Comparison of ENCODE assay signal across 24 cellular contexts in genomic region chr3:172311217-172311616, GRCh38.
"Had no signal": no experiment of that assay in that cellular context is flagged by ENCODE, and none has a peak within 500 bp of the region (broad histone marks: within the 10 kb centered on the region; RNA-seq: fewer than 3 reads in every experiment).

No MANE protein-coding gene starts in this region.

- H3K27ac Mint-ChIP-seq: activated B cell treated with CpG ODN at 0.5 μM for 24 hours; activated CD4-positive, alpha-beta T cell treated with anti-CD3 and anti-CD28 coated beads for 36 hours; activated naive CD8-positive, alpha-beta T cell; activated T-helper 2 cell treated with anti-CD3 and anti-CD28 coated beads, Interferon-gamma antibody, Interleukin-2, Interleukin-4, amounts not matched to agents 10 μg/mL and 5 μg/mL and 100 μg/mL, durations not matched to agents 14 hours and 24 hours and 36 hours; endodermal cell; stimulated activated naive B cell treated with anti-CD40 and anti-IgM and Interleukin-4, amounts not matched to agents 10 μg/mL and 1 μg/mL and 100 μg/mL, for 72 hours; type B pancreatic cell had no signal

- H3K27me3 ChIP-seq: pancreas, sigmoid colon had no signal

- H3K4me1 Mint-ChIP-seq: activated B cell treated with CpG ODN at 0.5 μM for 24 hours; stimulated activated naive B cell treated with anti-CD40 and anti-IgM and Interleukin-4, amounts not matched to agents 10 μg/mL and 1 μg/mL and 100 μg/mL, for 72 hours had no signal

- ATAC-seq: activated CD4-positive, alpha-beta T cell treated with anti-CD3 and anti-CD28 coated beads for 36 hours; activated T-cell treated with anti-CD3 and anti-CD28 coated beads, Interleukin-2, amount 50 U/mL, for 4 hours; natural killer cell treated with Interleukin-12 subunit alpha and Interleukin-12 subunit beta and Interleukin-15 and Interleukin-18, amount 100 ng/mL, for 72 hours; pancreas; stimulated activated naive B cell treated with anti-CD40 and anti-IgM and Interleukin-4, amounts not matched to agents 10 μg/mL and 1 μg/mL and 100 μg/mL, for 72 hours had no signal

- H3K9me3 ChIP-seq: pancreas, sigmoid colon, thoracic aorta had no signal

- DNase-seq: activated B cell treated with CpG ODN at 0.5 μM for 24 hours; activated CD4-positive, alpha-beta T cell treated with anti-CD3 and anti-CD28 coated beads for 36 hours; activated CD4-positive, alpha-beta T cell treated with anti-CD3 and anti-CD28 coated beads, Interleukin-2, amount 50 U/mL, for 4 hours; activated CD8-positive, alpha-beta memory T cell treated with anti-CD3 and anti-CD28 coated beads for 24 hours; activated CD8-positive, alpha-beta memory T cell treated with anti-CD3 and anti-CD28 coated beads, Interleukin-2, amount 50 U/mL, for 4 hours; activated naive CD4-positive, alpha-beta T cell; activated T-cell treated with anti-CD3 and anti-CD28 coated beads, Interleukin-2, amount 50 U/mL, for 4 hours; cerebellar nuclear complex; cortex of kidney; endodermal cell; hippocampal formation; kidney glomerular epithelial cell; pancreas; sigmoid colon; stimulated activated CD4-positive, alpha-beta T cell treated with anti-CD3 and anti-CD28 coated beads, Interleukin-2, amount 100 ng/mL, for 48 hours; stimulated activated CD8-positive, alpha-beta memory T cell treated with anti-CD3 and anti-CD28 coated beads, Interleukin-4, amount 100 ng/mL, for 48 hours; stimulated activated naive B cell treated with anti-CD40 and anti-IgM and Interleukin-4, amounts not matched to agents 10 μg/mL and 1 μg/mL and 100 μg/mL, for 72 hours; T1000 had no signal

- H3K4me3 Mint-ChIP-seq: activated B cell treated with CpG ODN at 0.5 μM for 24 hours; activated CD4-positive, alpha-beta T cell treated with anti-CD3 and anti-CD28 coated beads for 36 hours; activated naive CD8-positive, alpha-beta T cell; activated T-cell treated with anti-CD3 and anti-CD28 coated beads, Interleukin-2, amount 50 U/mL, for 4 hours; endodermal cell; natural killer cell treated with Interleukin-12 subunit alpha and Interleukin-12 subunit beta and Interleukin-15 and Interleukin-18, amount 100 ng/mL, for 72 hours; stimulated activated naive B cell treated with anti-CD40 and anti-IgM and Interleukin-4, amounts not matched to agents 10 μg/mL and 1 μg/mL and 100 μg/mL, for 72 hours; type B pancreatic cell had no signal

- H3K4me3 ChIP-seq: pancreas, sigmoid colon, thoracic aorta had no signal

- H3K27me3 Mint-ChIP-seq: activated B cell treated with CpG ODN at 0.5 μM for 24 hours; activated CD4-positive, alpha-beta T cell treated with anti-CD3 and anti-CD28 coated beads for 36 hours; activated naive CD8-positive, alpha-beta T cell; natural killer cell treated with Interleukin-12 subunit alpha and Interleukin-12 subunit beta and Interleukin-15 and Interleukin-18, amount 100 ng/mL, for 72 hours; stimulated activated naive B cell treated with anti-CD40 and anti-IgM and Interleukin-4, amounts not matched to agents 10 μg/mL and 1 μg/mL and 100 μg/mL, for 72 hours; type B pancreatic cell had no signal

- H3K27ac ChIP-seq: epithelial cell of prostate, pancreas, thoracic aorta had no signal

- H3K9me3 Mint-ChIP-seq: activated B cell treated with CpG ODN at 0.5 μM for 24 hours; activated T-cell treated with anti-CD3 and anti-CD28 coated beads, Interleukin-2, amount 50 U/mL, for 4 hours; activated T-helper 2 cell treated with anti-CD3 and anti-CD28 coated beads, Interferon-gamma antibody, Interleukin-2, Interleukin-4, amounts not matched to agents 10 μg/mL and 5 μg/mL and 100 μg/mL, durations not matched to agents 14 hours and 24 hours and 36 hours; endodermal cell; natural killer cell treated with Interleukin-12 subunit alpha and Interleukin-12 subunit beta and Interleukin-15 and Interleukin-18, amount 100 ng/mL, for 72 hours; stimulated activated naive B cell treated with anti-CD40 and anti-IgM and Interleukin-4, amounts not matched to agents 10 μg/mL and 1 μg/mL and 100 μg/mL, for 72 hours; type B pancreatic cell had no signal
